ENCODE assay signal across 13 cellular contexts in the genomic region with DNA sequence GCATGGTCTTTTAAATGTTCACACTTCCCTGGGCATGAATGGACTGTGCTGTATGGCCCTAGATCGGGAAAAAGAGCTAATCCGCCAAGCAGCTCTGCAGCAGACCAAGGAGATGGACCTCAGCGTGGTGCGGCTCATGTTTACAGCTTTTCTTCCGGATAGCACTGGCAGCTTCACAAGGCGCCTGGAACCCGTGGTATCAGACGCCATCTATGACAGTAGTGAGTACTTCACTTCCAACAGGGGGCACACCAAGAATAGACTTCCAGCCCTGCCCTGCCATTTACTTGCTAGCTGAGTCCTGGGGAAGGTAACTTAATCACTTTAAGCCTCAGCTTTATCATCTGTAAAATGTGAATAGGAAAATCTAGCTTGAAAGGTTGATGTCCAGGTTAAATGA.
DNase-seq lines count a peak whose midpoint lies in the region; ATAC-seq and TF ChIP-seq lines count a peak whose summit lies in the region.
"Had no signal": no experiment of that assay in that cellular context is flagged by ENCODE, and none has a peak within 500 bp of the region (broad histone marks: within the 10 kb centered on the region; RNA-seq: fewer than 3 reads in every experiment).

No MANE protein-coding gene starts in this region.

- RAD21 ChIA-PET in HCT116 (lab: Charles Lee; ENCODE audit: low non-redundant PET in 1 of 2, low total read pairs in 2 of 2, uncharacterized antibody in 2 of 2, unreplicated experiment in 2 of 2): no interaction called here

- no peak overlapping the region for H3K27ac ChIP-seq in CD4-positive, alpha-beta T cell (ENCODE audit: low read depth, low read length)
- H3K27ac ChIP-seq in HCT116 (ENCODE audit: low read depth, low read length): no peak overlapping the region
- H3K27ac ChIP-seq: tibial artery had no signal

- H3K4me2 ChIP-seq in HCT116 (ENCODE audit: low read length): no peak overlapping the region

- H3K4me3 Mint-ChIP-seq in CD4-positive, alpha-beta T cell: no peak overlapping the region
- H3K4me3 Mint-ChIP-seq: memory B cell had no signal

- no peaks in the 10 kb centered on the region for H3K9me2 ChIP-seq in HCT116 (ENCODE audit: insufficient read depth)

- no peaks in the 10 kb centered on the region for H3K27me3 Mint-ChIP-seq in CD4-positive, alpha-beta T cell
- H3K27me3 Mint-ChIP-seq: memory B cell had no signal

- BruUV-seq in HCT116 (replicated peaks; lab: Mats Ljungman, UMichigan): no TSS peak

- peak; percentile 25 for ATAC-seq in CD4-positive, alpha-beta T cell (ENCODE audit: poor library complexity)
- peak; percentile 49; the same call in 1 of the 2 replicates for ATAC-seq in HCT116
- ATAC-seq in GM21381 (IDR thresholded peaks at IDR 0.05; ENCODE audit: unreplicated experiment): no peak

- peak overlapping the region; percentile 55 for H3K27ac Mint-ChIP-seq in CD4-positive, alpha-beta T cell
- H3K27ac Mint-ChIP-seq: memory B cell had no signal

- H3K36me3 Mint-ChIP-seq in CD4-positive, alpha-beta T cell (ENCODE audit: low read depth): peaks cover 86% of the 10 kb centered on the region

- CTCF ChIA-PET in CD4-positive, alpha-beta T cell (lab: Charles Lee): interaction anchor here (0.9 to 2.2 kb wide), 3 partner anchors 10 to 21 kb away, joined by 3 to 8 read pairs (median 3); no protein-coding TSS in a partner anchor
- CTCF ChIA-PET in HCT116 (lab: Charles Lee): interaction anchor here (1.1 to 1.2 kb wide), 2 partner anchors 9 kb away, joined by 3 read pairs; no protein-coding TSS in a partner anchor

- no peaks in the 10 kb centered on the region for H3K9me3 Mint-ChIP-seq in CD4-positive, alpha-beta T cell
- H3K9me3 Mint-ChIP-seq: memory B cell had no signal

- no peaks in the 10 kb centered on the region for H3K79me2 ChIP-seq in HCT116 (ENCODE audit: insufficient read depth, low read length)

- no peak overlapping the region for H3K9ac ChIP-seq in HCT116 (ENCODE audit: low read length)

- no peak for DNase-seq in CD4-positive, alpha-beta T cell
- DNase-seq in HCT116 (ENCODE audit: low read depth, low spot score) (no peak), amniotic epithelial cell (ENCODE audit: low read depth) (peak; percentile 39), left kidney (ENCODE audit: low read depth, low spot score) (peak; percentile 33), T1000 (lab: John Stamatoyannopoulos, UW) (no peak), DMS153 (lab: John Stamatoyannopoulos, UW) (no peak), SHP77 (lab: John Stamatoyannopoulos, UW) (no peak)
- DNase-seq: cerebellar nuclear complex, COR-L47, NCI-H1105, tibial artery had no signal

- TF ChIP-seq CTCF in CD4-positive, alpha-beta T cell (IDR thresholded peaks at IDR 0.05): peak; percentile 17
- TF ChIP-seq CTCF in HCT116 (IDR thresholded peaks at IDR 0.05 in 2 of 3, conservative IDR thresholded peaks at IDR 0.05 in 1 of 3; ENCODE audit: borderline replicate concordance in 1 of 3, insufficient read depth in 1 of 3, low read depth in 2 of 3, low read length in 2 of 3): peak in 2 of 3 experiments; percentile 18 to 21; a peak in 1 of 6 replicates

- intact Hi-C loops in CD4-positive, alpha-beta T cell (cut with DNase I, micrococcal nuclease): no loop called here
- intact Hi-C loops in HCT116 (cut with micrococcal nuclease): no loop called here

- H4K20me1 ChIP-seq in HCT116 (ENCODE audit: insufficient read depth): no peaks in the 10 kb centered on the region

- no peaks in the 10 kb centered on the region for H3K9me3 ChIP-seq in CD4-positive, alpha-beta T cell (ENCODE audit: control insufficient read depth, low read length)
- H3K9me3 ChIP-seq in HCT116 (ENCODE audit: control insufficient read depth in 1 of 2, insufficient read depth in 1 of 2, low read depth in 1 of 2, low read length in 2 of 2): no peaks in the 10 kb centered on the region
- H3K9me3 ChIP-seq: tibial artery had no signal

- H3K36me3 ChIP-seq in HCT116 (ENCODE audit: control insufficient read depth in 1 of 2, insufficient read depth in 2 of 2, low read length in 2 of 2): peaks cover 0 to 2% of the 10 kb centered on the region in 2 experiments; a peak in 1 of 4 replicates

- H2AFZ ChIP-seq in HCT116 (ENCODE audit: low read depth, low read length, poor library complexity, severe bottlenecking): no peak overlapping the region

- no peaks in the 10 kb centered on the region for H3K27me3 ChIP-seq in CD4-positive, alpha-beta T cell (ENCODE audit: control insufficient read depth, insufficient read depth, low read length)
- no peaks in the 10 kb centered on the region for H3K27me3 ChIP-seq in HCT116 (ENCODE audit: insufficient read depth, low read length)
- H3K27me3 ChIP-seq: tibial artery had no signal

- no peaks in the 10 kb centered on the region for H3K4me1 ChIP-seq in HCT116 (ENCODE audit: control insufficient read depth in 1 of 2, insufficient read depth in 2 of 2, low read length in 2 of 2)
- H3K4me1 ChIP-seq: tibial artery had no signal

- H3K4me1 Mint-ChIP-seq in CD4-positive, alpha-beta T cell (ENCODE audit: low read depth): peaks cover 71% of the 10 kb centered on the region

- no peak overlapping the region for H3K4me3 ChIP-seq in HCT116 (replicated peaks in 1 of 2; ENCODE audit: low read depth in 1 of 2, low read length in 2 of 2)
- H3K4me3 ChIP-seq: tibial artery had no signal

- no peak for TF ChIP-seq POLR2A in HCT116 (IDR thresholded peaks at IDR 0.05; ENCODE audit: borderline replicate concordance, extremely low read depth, insufficient read depth, insufficient read length)

- POLR2A ChIA-PET in CD4-positive, alpha-beta T cell (lab: Charles Lee): interaction anchor here (1.0 to 1.3 kb wide), 4 partner anchors 19 to 249 kb away, joined by 3 to 6 read pairs (median 3); a partner anchor contains a TSS
- POLR2A ChIA-PET in HCT116 (lab: Charles Lee): no interaction called here

- TF ChIP-seq RAD21 in HCT116 (IDR thresholded peaks at IDR 0.05; ENCODE audit: low read depth): no peak

TF ChIP-seq in HCT116, 20 proteins besides CTCF, POLR2A, EP300 and RAD21 (continues in another document):
- no peak for TF ChIP-seq TCF7L2 (IDR thresholded peaks at IDR 0.05; ENCODE audit: borderline replicate concordance, extremely low read depth, insufficient read depth, insufficient read length)
- TF ChIP-seq, protein P1, sequence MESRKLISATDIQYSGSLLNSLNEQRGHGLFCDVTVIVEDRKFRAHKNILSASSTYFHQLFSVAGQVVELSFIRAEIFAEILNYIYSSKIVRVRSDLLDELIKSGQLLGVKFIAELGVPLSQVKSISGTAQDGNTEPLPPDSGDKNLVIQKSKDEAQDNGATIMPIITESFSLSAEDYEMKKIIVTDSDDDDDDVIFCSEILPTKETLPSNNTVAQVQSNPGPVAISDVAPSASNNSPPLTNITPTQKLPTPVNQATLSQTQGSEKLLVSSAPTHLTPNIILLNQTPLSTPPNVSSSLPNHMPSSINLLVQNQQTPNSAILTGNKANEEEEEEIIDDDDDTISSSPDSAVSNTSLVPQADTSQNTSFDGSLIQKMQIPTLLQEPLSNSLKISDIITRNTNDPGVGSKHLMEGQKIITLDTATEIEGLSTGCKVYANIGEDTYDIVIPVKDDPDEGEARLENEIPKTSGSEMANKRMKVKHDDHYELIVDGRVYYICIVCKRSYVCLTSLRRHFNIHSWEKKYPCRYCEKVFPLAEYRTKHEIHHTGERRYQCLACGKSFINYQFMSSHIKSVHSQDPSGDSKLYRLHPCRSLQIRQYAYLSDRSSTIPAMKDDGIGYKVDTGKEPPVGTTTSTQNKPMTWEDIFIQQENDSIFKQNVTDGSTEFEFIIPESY (IDR thresholded peaks at IDR 0.05; ENCODE audit: extremely low read depth, insufficient replicate concordance, low read length): no peak
- no peak for TF ChIP-seq SP1 (IDR thresholded peaks at IDR 0.05; ENCODE audit: low read depth)
- no peak for TF ChIP-seq EGR1 (IDR thresholded peaks at IDR 0.05; ENCODE audit: low read depth)
- no peak for TF ChIP-seq SRF (IDR thresholded peaks at IDR 0.05; ENCODE audit: low read depth)
- TF ChIP-seq, protein P2, sequence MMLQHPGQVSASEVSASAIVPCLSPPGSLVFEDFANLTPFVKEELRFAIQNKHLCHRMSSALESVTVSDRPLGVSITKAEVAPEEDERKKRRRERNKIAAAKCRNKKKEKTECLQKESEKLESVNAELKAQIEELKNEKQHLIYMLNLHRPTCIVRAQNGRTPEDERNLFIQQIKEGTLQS (IDR thresholded peaks at IDR 0.05): no peak
- TF ChIP-seq, protein P3, sequence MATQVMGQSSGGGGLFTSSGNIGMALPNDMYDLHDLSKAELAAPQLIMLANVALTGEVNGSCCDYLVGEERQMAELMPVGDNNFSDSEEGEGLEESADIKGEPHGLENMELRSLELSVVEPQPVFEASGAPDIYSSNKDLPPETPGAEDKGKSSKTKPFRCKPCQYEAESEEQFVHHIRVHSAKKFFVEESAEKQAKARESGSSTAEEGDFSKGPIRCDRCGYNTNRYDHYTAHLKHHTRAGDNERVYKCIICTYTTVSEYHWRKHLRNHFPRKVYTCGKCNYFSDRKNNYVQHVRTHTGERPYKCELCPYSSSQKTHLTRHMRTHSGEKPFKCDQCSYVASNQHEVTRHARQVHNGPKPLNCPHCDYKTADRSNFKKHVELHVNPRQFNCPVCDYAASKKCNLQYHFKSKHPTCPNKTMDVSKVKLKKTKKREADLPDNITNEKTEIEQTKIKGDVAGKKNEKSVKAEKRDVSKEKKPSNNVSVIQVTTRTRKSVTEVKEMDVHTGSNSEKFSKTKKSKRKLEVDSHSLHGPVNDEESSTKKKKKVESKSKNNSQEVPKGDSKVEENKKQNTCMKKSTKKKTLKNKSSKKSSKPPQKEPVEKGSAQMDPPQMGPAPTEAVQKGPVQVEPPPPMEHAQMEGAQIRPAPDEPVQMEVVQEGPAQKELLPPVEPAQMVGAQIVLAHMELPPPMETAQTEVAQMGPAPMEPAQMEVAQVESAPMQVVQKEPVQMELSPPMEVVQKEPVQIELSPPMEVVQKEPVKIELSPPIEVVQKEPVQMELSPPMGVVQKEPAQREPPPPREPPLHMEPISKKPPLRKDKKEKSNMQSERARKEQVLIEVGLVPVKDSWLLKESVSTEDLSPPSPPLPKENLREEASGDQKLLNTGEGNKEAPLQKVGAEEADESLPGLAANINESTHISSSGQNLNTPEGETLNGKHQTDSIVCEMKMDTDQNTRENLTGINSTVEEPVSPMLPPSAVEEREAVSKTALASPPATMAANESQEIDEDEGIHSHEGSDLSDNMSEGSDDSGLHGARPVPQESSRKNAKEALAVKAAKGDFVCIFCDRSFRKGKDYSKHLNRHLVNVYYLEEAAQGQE (IDR thresholded peaks at IDR 0.05; ENCODE audit: low read depth): no peak
- no peak for TF ChIP-seq JUND (IDR thresholded peaks at IDR 0.05)
- no peak for TF ChIP-seq EZH2phosphoT487 (IDR thresholded peaks at IDR 0.05; ENCODE audit: borderline replicate concordance)
- no peak for TF ChIP-seq CBX3 (IDR thresholded peaks at IDR 0.05; ENCODE audit: low read depth)
- TF ChIP-seq ELF1 (IDR thresholded peaks at IDR 0.05; ENCODE audit: borderline replicate concordance, low read depth): no peak
- TF ChIP-seq POLR2AphosphoS5 (IDR thresholded peaks at IDR 0.05; ENCODE audit: low read depth, low read length): no peak
- no peak for TF ChIP-seq ZFX (IDR thresholded peaks at IDR 0.05)
- no peak for TF ChIP-seq YY1 (IDR thresholded peaks at IDR 0.05; ENCODE audit: extremely low read depth, insufficient replicate concordance, low read depth, low read length)

Comparison
In these comparisons a context has a peak if more than half of its experiments do, and no peak if none do; other contexts are left out.
1. DNase-seq: peak in amniotic epithelial cell (single experiment) and left kidney (single experiment); none in CD4-positive, alpha-beta T cell (0 of 10), HCT116 (single experiment), T1000 (single experiment), DMS153 (single experiment) and SHP77 (0 of 2).